Comparison of ENCODE assay signal across 11 cellular contexts in the genomic region with DNA sequence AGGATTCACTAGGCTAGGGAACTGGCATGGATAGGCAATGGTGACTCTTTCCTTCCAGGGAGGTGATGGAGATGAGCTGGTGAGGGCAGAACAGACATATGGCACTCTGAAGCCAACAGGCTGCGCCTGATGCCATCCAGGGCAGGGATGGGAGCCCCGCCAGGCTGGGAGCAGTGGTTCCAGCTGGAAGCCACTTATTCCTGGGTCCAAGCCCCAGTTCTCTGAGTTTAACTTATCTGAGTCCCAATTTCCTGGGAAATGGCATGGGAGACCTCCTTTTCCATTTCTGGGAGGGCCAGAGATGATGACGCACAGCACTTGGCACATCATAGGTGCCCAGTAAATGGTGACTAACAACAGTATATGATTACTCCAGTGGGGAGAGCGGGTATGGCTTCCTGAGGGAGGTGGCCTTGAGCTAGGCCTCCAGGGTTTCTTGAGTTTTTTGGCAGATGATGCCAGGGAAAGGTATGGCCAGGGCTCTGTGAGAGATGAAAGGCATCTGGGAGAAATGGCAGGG. TPM values are rescaled to one million over a fixed set of nuclear protein-coding genes. Genes with fewer than 3 reads are reported as not detected.
DNase-seq lines count a peak whose midpoint lies in the region; ATAC-seq and TF ChIP-seq lines count a peak whose summit lies in the region.
"Had no signal": no experiment of that assay in that cellular context is flagged by ENCODE, and none has a peak within 500 bp of the region (broad histone marks: within the 10 kb centered on the region; RNA-seq: fewer than 3 reads in every experiment).

No MANE protein-coding gene starts in this region.

- H3K4me1 ChIP-seq in Peyer's patch (peaks cover 0 to 31% (median 0%) of the 10 kb centered on the region in 4 donors), right cardiac atrium (ENCODE audit: control insufficient read depth, insufficient read depth, low read length) (peaks cover 5% of the 10 kb centered on the region), skeletal muscle tissue (ENCODE audit: control insufficient read depth in 3 of 3, insufficient read depth in 3 of 3, low read length in 3 of 3) (peaks cover 16 to 18% (median 17%) of the 10 kb centered on the region in 3 donors)

- 90% methylated on average over 4 of the region's 4 CpGs for WGBS in right cardiac atrium
- WGBS in lower leg skin, 2 donors, result 63 to 73% methylated on average over 4 of the region's 4 CpGs

- peak overlapping the region in 3 of 4 donors; percentile 16 to 48 (median 25) for H3K27ac ChIP-seq in Peyer's patch
- H3K27ac ChIP-seq in right cardiac atrium (ENCODE audit: low read length), result peak overlapping the region; percentile 35
- peak overlapping the region; percentile 64 for H3K27ac ChIP-seq in skeletal muscle tissue (ENCODE audit: low read depth, low read length)

- TF ChIP-seq POLR2A in Peyer's patch (IDR thresholded peaks at IDR 0.05) (no peak), lower leg skin (IDR thresholded peaks at IDR 0.05) (no peak)

- TF ChIP-seq CTCF in Peyer's patch (IDR thresholded peaks at IDR 0.05) (no peak), lower leg skin (IDR thresholded peaks at IDR 0.05) (no peak)

- H3K36me3 ChIP-seq in Peyer's patch, result no peaks in the 10 kb centered on the region
- H3K36me3 ChIP-seq in skeletal muscle tissue (ENCODE audit: control insufficient read depth in 3 of 3, insufficient read depth in 3 of 3, low read length in 3 of 3), result peaks cover 0 to 9% (median 3%) of the 10 kb centered on the region in 3 donors

- H3K27me3 ChIP-seq in Peyer's patch, result no peaks in the 10 kb centered on the region
- no peaks in the 10 kb centered on the region for H3K27me3 ChIP-seq in right cardiac atrium (ENCODE audit: control insufficient read depth, insufficient read depth)
- peaks cover 0 to 4% (median 0%) of the 10 kb centered on the region in 3 donors for H3K27me3 ChIP-seq in skeletal muscle tissue (ENCODE audit: control insufficient read depth in 3 of 3, insufficient read depth in 3 of 3, low read length in 3 of 3)

- peak; percentile 63 for DNase-seq in ELR (ENCODE audit: low read depth)
- DNase-seq in Peyer's patch, result no peak
- peak in 2 of 3 donors; percentile 40 to 45 for DNase-seq in right cardiac atrium
- DNase-seq in NOMO-1 (lab: John Stamatoyannopoulos, UW; ENCODE audit: unreplicated experiment in 2 of 2), result no peak
- DNase-seq in COLO668 (lab: John Stamatoyannopoulos, UW; ENCODE audit: unreplicated experiment), result no peak
- no peak for DNase-seq in lower leg skin (ENCODE audit: low spot score in 2 of 2)
- DNase-seq: RPMI8226 had no signal

- H3K4me3 ChIP-seq in Peyer's patch (no peak overlapping the region), right cardiac atrium (ENCODE audit: low read length) (no peak overlapping the region), skeletal muscle tissue (ENCODE audit: low read length in 3 of 3) (peak overlapping the region in 1 of 3 donors; percentile 49), lower leg skin (ENCODE audit: low read depth, poor library complexity, severe bottlenecking) (no peak overlapping the region)

- peak overlapping the region; percentile 15 to 66 (median 32) for H3K9ac ChIP-seq in skeletal muscle tissue (ENCODE audit: low read depth in 1 of 3, low read length in 3 of 3)

- intact Hi-C loops in right cardiac atrium (cut with DNase I) (no loop called here), lower leg skin (cut with DNase I; ENCODE audit: low total_unique reads) (no loop called here)

- ATAC-seq in right cardiac atrium (no peak), HG03565 (IDR thresholded peaks at IDR 0.05; ENCODE audit: unreplicated experiment) (no peak)

- H3K9me3 ChIP-seq in Peyer's patch (no peaks in the 10 kb centered on the region), right cardiac atrium (ENCODE audit: control insufficient read depth, low read length) (no peaks in the 10 kb centered on the region), skeletal muscle tissue (ENCODE audit: control insufficient read depth in 3 of 3, low read length in 3 of 3) (no peaks in the 10 kb centered on the region)

RNA-seq across cellular contexts. Expression of a gene that starts 7.2 kb away (rescaled TPM):
- total RNA-seq in Peyer's patch (10 to 100 TPM; 17.5 to 87.5 (median 31.2) TPM), right cardiac atrium (10 to 100 TPM; 42.7 to 68.0 (median 46.4) TPM), skeletal muscle tissue (86.6 TPM), lower leg skin (10 to 100 TPM; 33.9 to 88.7 (median 41.7) TPM)
- polyA plus RNA-seq in right cardiac atrium, result 24.6 TPM

RNA-seq across cellular contexts. Expression of a gene that starts 18.1 kb away (rescaled TPM):
- total RNA-seq in Peyer's patch (100 to 1,000 TPM; 177 to 429 (median 370) TPM), right cardiac atrium (under 1 TPM in 1 of 4 donors, not detected in 3; 0.23 TPM), skeletal muscle tissue (not detected), lower leg skin (not detected)
- 0.09 TPM for polyA plus RNA-seq in right cardiac atrium
- total RNA-seq: NCI-H460 had no signal

RNA-seq across cellular contexts. Expression of a gene that starts 41.4 kb away (rescaled TPM):
- total RNA-seq in Peyer's patch (10 to 100 TPM; 12.3 to 41.6 (median 19.9) TPM), right cardiac atrium (not detected), skeletal muscle tissue (not detected), lower leg skin (under 1 TPM in 1 of 4 donors, not detected in 3; 0.88 TPM)
- not detected for polyA plus RNA-seq in right cardiac atrium
- total RNA-seq: kidney epithelial cell had no signal

Comparison
In these comparisons a context has a peak if more than half of its experiments do, and no peak if none do; other contexts are left out.
1. DNase-seq: peak in ELR (single experiment) and right cardiac atrium (2 of 3); none in Peyer's patch (0 of 3), NOMO-1 (0 of 2), COLO668 (single experiment) and lower leg skin (0 of 2).
2. RNA of a gene that starts 18.1 kb away (total RNA-seq): 177 to 429 TPM in Peyer's patch; 0.23 TPM in right cardiac atrium, not detected in skeletal muscle tissue (single experiment) and not detected in lower leg skin; every median in the first group is over 100 times any median in the second.
3. RNA of a gene that starts 41.4 kb away (total RNA-seq): 12.3 to 41.6 TPM in Peyer's patch; not detected in right cardiac atrium, not detected in skeletal muscle tissue (single experiment) and 0.88 TPM in lower leg skin; every median in the first group is over 4 times any median in the second.
4. Peak in every context shown above with its lines, with median percentiles within 50 percentile points of each other: H3K27ac ChIP-seq.